8 cellular contexts compared by ENCODE assay signal in the genomic region with DNA sequence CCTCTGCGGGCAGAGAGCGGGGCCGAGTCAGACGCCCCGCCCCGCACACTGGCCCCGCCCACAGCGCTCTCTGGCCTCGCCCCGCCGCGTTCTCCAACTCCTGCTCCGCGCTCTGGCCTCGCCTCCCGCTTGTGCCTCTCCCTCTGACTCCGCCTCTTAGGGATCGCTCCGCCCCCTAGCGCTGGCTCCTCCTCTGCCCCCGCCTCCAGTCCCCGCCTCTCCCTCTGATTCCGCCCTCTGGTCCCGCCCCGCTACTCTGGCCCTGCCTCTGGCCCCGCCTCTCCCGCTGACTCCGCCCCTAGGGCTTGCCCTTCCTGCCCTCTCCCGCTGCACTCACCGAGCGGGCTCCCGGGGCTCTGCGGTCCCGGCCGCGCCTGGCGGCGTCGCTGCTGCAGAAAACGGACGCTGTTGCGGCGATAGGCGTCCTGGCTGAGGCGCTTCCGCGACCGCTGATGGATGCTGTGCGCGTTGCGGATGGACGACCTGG.
A peak's percentile ranks its signal among the peaks of the same experiment; 100 is the strongest.
DNase-seq lines count a peak whose midpoint lies in the region; ATAC-seq and TF ChIP-seq lines count a peak whose summit lies in the region.
"Not testable (repeated sequence)": the region's sequence is repeated elsewhere in the genome, so short reads cannot be mapped to it uniquely, and the experiment has no call there.

No MANE protein-coding gene starts in this region.

- not testable (repeated sequence) for H3K27ac ChIP-seq in CD8-positive, alpha-beta T cell (ENCODE audit: low read depth, low read length)
- H3K27ac ChIP-seq in neutrophil: peak overlapping the region; percentile 81

- H3K27me3 ChIP-seq in CD8-positive, alpha-beta T cell (ENCODE audit: insufficient read depth, low read length); neutrophil: not testable (repeated sequence)

- peak; percentile 93 for ATAC-seq in CD8-positive, alpha-beta T cell
- ATAC-seq in GM21515 (IDR thresholded peaks at IDR 0.05; ENCODE audit: unreplicated experiment) (peak; percentile 86), HG03159 (IDR thresholded peaks at IDR 0.05; ENCODE audit: unreplicated experiment) (peak; percentile 82)

- H3K27ac Mint-ChIP-seq in CD8-positive, alpha-beta T cell; activated naive CD4-positive, alpha-beta T cell treated with anti-CD3 and anti-CD28 coated beads for 36 hours; glutamatergic neuron (ENCODE audit: unreplicated experiment): not testable (repeated sequence)

- not testable (repeated sequence) for H3K36me3 Mint-ChIP-seq in CD8-positive, alpha-beta T cell; activated naive CD4-positive, alpha-beta T cell treated with anti-CD3 and anti-CD28 coated beads for 36 hours (ENCODE audit: low read depth); glutamatergic neuron (ENCODE audit: unreplicated experiment)

- not testable (repeated sequence) for TF ChIP-seq CTCF in CD8-positive, alpha-beta T cell (IDR thresholded peaks at IDR 0.05); WI38 (IDR thresholded peaks at IDR 0.05; ENCODE audit: low read depth, low read length); glutamatergic neuron (IDR thresholded peaks at IDR 0.05; ENCODE audit: partially characterized antibody, unreplicated experiment)
- peak; percentile 35 for TF ChIP-seq CTCF in neutrophil (IDR thresholded peaks at IDR 0.05)

- not testable (repeated sequence) for H3K36me3 ChIP-seq in CD8-positive, alpha-beta T cell (ENCODE audit: insufficient read depth, low read length); neutrophil

- H3K27me3 Mint-ChIP-seq in CD8-positive, alpha-beta T cell (ENCODE audit: low read depth); activated naive CD4-positive, alpha-beta T cell treated with anti-CD3 and anti-CD28 coated beads for 36 hours (ENCODE audit: low read depth); glutamatergic neuron (ENCODE audit: unreplicated experiment): not testable (repeated sequence)

- H3K4me1 Mint-ChIP-seq in CD8-positive, alpha-beta T cell (ENCODE audit: low read depth); activated naive CD4-positive, alpha-beta T cell treated with anti-CD3 and anti-CD28 coated beads for 36 hours (ENCODE audit: low read depth); glutamatergic neuron (ENCODE audit: low read depth, unreplicated experiment): not testable (repeated sequence)

- POLR2A ChIA-PET in CD8-positive, alpha-beta T cell (lab: Charles Lee): not testable (repeated sequence)

- intact Hi-C loops in CD8-positive, alpha-beta T cell (cut with DNase I, micrococcal nuclease); activated naive CD4-positive, alpha-beta T cell treated with anti-CD3 and anti-CD28 coated beads for 36 hours (cut with micrococcal nuclease): not testable (repeated sequence)

- peak overlapping the region; percentile 32 for H3K4me3 Mint-ChIP-seq in CD8-positive, alpha-beta T cell
- not testable (repeated sequence) for H3K4me3 Mint-ChIP-seq in activated naive CD4-positive, alpha-beta T cell treated with anti-CD3 and anti-CD28 coated beads for 36 hours; glutamatergic neuron (ENCODE audit: unreplicated experiment)

- not testable (repeated sequence) for H3K4me1 ChIP-seq in CD8-positive, alpha-beta T cell (ENCODE audit: insufficient read depth, low read length)
- peaks cover 8 to 13% of the 10 kb centered on the region in 2 experiments for H3K4me1 ChIP-seq in neutrophil (ENCODE audit: control insufficient read depth in 1 of 2, insufficient read depth in 1 of 2, low read depth in 1 of 2, low read length in 1 of 2)

- H3K9me3 Mint-ChIP-seq in CD8-positive, alpha-beta T cell; activated naive CD4-positive, alpha-beta T cell treated with anti-CD3 and anti-CD28 coated beads for 36 hours; glutamatergic neuron (ENCODE audit: unreplicated experiment): not testable (repeated sequence)

- CTCF ChIA-PET in CD8-positive, alpha-beta T cell (lab: Charles Lee); activated naive CD4-positive, alpha-beta T cell treated with anti-CD3 and anti-CD28 coated beads for 36 hours (lab: Charles Lee): not testable (repeated sequence)

- not testable (repeated sequence) for H3K9me3 ChIP-seq in CD8-positive, alpha-beta T cell (ENCODE audit: low read length); neutrophil

- not testable (repeated sequence) for H3K4me3 ChIP-seq in CD8-positive, alpha-beta T cell (ENCODE audit: low read depth, low read length)
- H3K4me3 ChIP-seq in WI38 (ENCODE audit: low read depth, low read length) (peak overlapping the region; percentile 40), neutrophil (ENCODE audit: low read depth in 1 of 2, low read length in 1 of 2) (peak overlapping the region; percentile 23 to 48)

- DNase-seq in CD8-positive, alpha-beta T cell: peak; percentile 84 to 97 (median 94)
- DNase-seq in activated naive CD4-positive, alpha-beta T cell treated with anti-CD3 and anti-CD28 coated beads for 36 hours: peak; percentile 97
- DNase-seq in glutamatergic neuron: peak; percentile 96
- DNase-seq in stimulated activated CD8-positive, alpha-beta memory T cell treated with anti-CD3 and anti-CD28 coated beads, Interleukin-15, amount 100 ng/mL, for 48 hours (ENCODE audit: low read depth in 2 of 2): peak; percentile 79 to 91
